ENCODE assay signal across 11 cellular contexts in genomic region chr3:192744604-192745003, GRCh38. TPM values are rescaled to one million over a fixed set of nuclear protein-coding genes. Genes with fewer than 3 reads are reported as not detected.
"Had no signal": no experiment of that assay in that cellular context is flagged by ENCODE, and none has a peak within 500 bp of the region (broad histone marks: within the 10 kb centered on the region; RNA-seq: fewer than 3 reads in every experiment).

No MANE protein-coding gene starts in this region.

RNA-seq across cellular contexts. Expression of gene FGF12, which starts 17.3 kb away (rescaled TPM):
- total RNA-seq: activated B cell treated with CpG ODN at 0.5 μM for 24 hours; activated CD4-positive, alpha-beta memory T cell treated with anti-CD3 and anti-CD28 coated beads for 36 hours; activated CD4-positive, alpha-beta T cell treated with anti-CD3 and anti-CD28 coated beads, Interleukin-2, amount 10 ng/mL, durations not matched to agents 24 days and 14 days; activated CD8-positive, alpha-beta memory T cell treated with anti-CD3 and anti-CD28 coated beads for 36 hours; activated CD8-positive, alpha-beta T cell treated with anti-CD3 and anti-CD28 coated beads for 36 hours; activated naive CD4-positive, alpha-beta T cell treated with anti-CD3 and anti-CD28 coated beads for 36 hours; activated naive CD4-positive, alpha-beta T cell treated with anti-CD3 and anti-CD28 coated beads, Interleukin-2, amount 50 U/mL, for 72 hours; activated naive CD8-positive, alpha-beta T cell treated with anti-CD3 and anti-CD28 coated beads for 36 hours; activated T-cell treated with anti-CD3 and anti-CD28 coated beads, Interleukin-2, amount 50 U/mL, for 72 hours; activated T-helper 1 cell treated with anti-CD3 and anti-CD28 coated beads, Interleukin-12 subunit alpha, Interleukin-12 subunit beta, Interleukin-2, Interleukin-4 antibody, amounts not matched to agents 30 ng/mL and 10 ng/mL and 1 ng/mL, durations not matched to agents 14 hours and 24 hours and 36 hours; T-helper 2 cell treated with Interferon-gamma antibody and Interleukin-4, amounts not matched to agents 100 ng/mL and 5 ng/mL, for 36 hours had no signal
